Comparison of ENCODE assay signal across 2 cellular contexts in genomic region chr9:133634024-133634691, GRCh38.
TF ChIP-seq lines count a peak whose summit lies in the region.

No MANE protein-coding gene starts in this region.

TF ChIP-seq in liver, 16 proteins besides CTCF, POLR2A, EP300 and RAD21:
- TF ChIP-seq FOXA1 (IDR thresholded peaks at IDR 0.05) (no peak), HNF4A (conservative IDR thresholded peaks at IDR 0.05) (no peak), HNF4G (IDR thresholded peaks at IDR 0.05) (no peak), TAF1 (conservative IDR thresholded peaks at IDR 0.05) (no peak), EGR1 (IDR thresholded peaks at IDR 0.05; ENCODE audit: low read depth in 2 of 2) (no peak), NR2F2 (IDR thresholded peaks at IDR 0.05) (peak; percentile 74), GABPA (IDR thresholded peaks at IDR 0.05 in 1 of 2, conservative IDR thresholded peaks at IDR 0.05 in 1 of 2) (no peak), YY1 (IDR thresholded peaks at IDR 0.05) (no peak)

TF ChIP-seq in HepG2, 621 proteins besides CTCF, POLR2A, EP300 and RAD21:
- TF ChIP-seq STAT5B (CRISPR knock-in tag; IDR thresholded peaks at IDR 0.05) (no peak), ATF5 (CRISPR knock-in tag; IDR thresholded peaks at IDR 0.05; ENCODE audit: low read depth) (no peak), E2F5 (CRISPR knock-in tag; conservative IDR thresholded peaks at IDR 0.05) (no peak), KAT7 (CRISPR knock-in tag; IDR thresholded peaks at IDR 0.05; ENCODE audit: borderline replicate concordance) (no peak), HMGXB4 (CRISPR knock-in tag; IDR thresholded peaks at IDR 0.05; ENCODE audit: borderline replicate concordance in 1 of 2, low read depth in 1 of 2) (no peak), CREBL2 (CRISPR knock-in tag; IDR thresholded peaks at IDR 0.05; ENCODE audit: borderline replicate concordance) (no peak), CBFB (CRISPR knock-in tag; IDR thresholded peaks at IDR 0.05) (no peak), FOXO1 (CRISPR knock-in tag; IDR thresholded peaks at IDR 0.05) (no peak), KDM1A (CRISPR knock-in tag; IDR thresholded peaks at IDR 0.05) (no peak), ZNF800 (CRISPR knock-in tag; IDR thresholded peaks at IDR 0.05) (no peak), KLF11 (CRISPR knock-in tag; IDR thresholded peaks at IDR 0.05) (no peak), ZNF530 (CRISPR knock-in tag; IDR thresholded peaks at IDR 0.05; ENCODE audit: low read depth) (no peak), MTERF4 (CRISPR knock-in tag; IDR thresholded peaks at IDR 0.05) (no peak)
